14 cellular contexts compared by ENCODE assay signal in the genomic region with DNA sequence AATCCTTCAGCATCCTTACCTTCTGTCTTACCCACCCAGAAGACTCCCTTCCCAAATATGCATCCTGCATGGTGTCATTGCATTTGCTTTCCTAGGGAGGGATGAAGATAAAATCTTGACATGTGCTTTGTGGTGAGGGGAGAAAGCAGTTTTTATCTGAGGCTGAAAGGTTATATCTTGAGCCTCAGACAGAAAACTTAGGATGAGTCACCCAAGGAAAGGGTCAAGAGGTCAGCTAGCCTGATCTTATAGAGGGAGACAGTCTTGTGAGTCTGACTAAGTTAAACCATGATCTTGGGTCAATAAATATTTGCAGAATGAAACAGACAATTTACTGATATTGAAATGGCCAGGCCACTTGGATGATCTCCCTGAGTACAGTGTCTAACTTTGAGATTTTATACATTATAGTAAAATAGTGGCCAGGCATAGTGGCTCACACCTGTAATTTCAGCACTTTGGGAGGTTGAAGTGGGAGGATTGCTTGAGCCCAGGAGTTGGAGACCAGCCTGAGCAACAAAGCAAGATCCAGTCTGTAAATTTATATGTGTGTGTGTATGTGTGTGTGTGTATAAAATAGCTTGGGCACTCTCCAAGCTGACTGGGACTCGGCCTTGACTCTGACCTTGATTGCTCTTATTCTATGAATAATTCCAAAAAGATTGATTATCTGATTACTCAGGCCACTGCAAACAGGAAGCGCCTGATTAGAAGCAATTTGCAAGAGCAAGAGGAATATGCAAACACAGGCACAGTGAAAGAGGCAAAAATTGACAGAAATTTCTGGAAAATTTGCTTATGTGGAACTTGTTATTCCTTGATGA. TPM values are rescaled to one million over a fixed set of nuclear protein-coding genes. Genes with fewer than 3 reads are reported as not detected.
A peak's percentile ranks its signal among the peaks of the same experiment; 100 is the strongest.
DNase-seq lines count a peak whose midpoint lies in the region; ATAC-seq and FAIRE-seq lines count a peak whose summit lies in the region.
"Had no signal": no experiment of that assay in that cellular context is flagged by ENCODE, and none has a peak within 500 bp of the region (broad histone marks: within the 10 kb centered on the region; RNA-seq: fewer than 3 reads in every experiment).

No MANE protein-coding gene starts in this region.

- no peaks in the 10 kb centered on the region for H3K27me3 Mint-ChIP-seq in activated naive CD8-positive, alpha-beta T cell treated with anti-CD3 and anti-CD28 coated beads, Interleukin-2, amount 50 U/mL, for 24 hours
- no peaks in the 10 kb centered on the region for H3K27me3 Mint-ChIP-seq in activated naive CD8-positive, alpha-beta T cell treated with anti-CD3 and anti-CD28 coated beads for 36 hours
- H3K27me3 Mint-ChIP-seq in T-cell, result peaks cover 0 to 25% of the 10 kb centered on the region in 2 donors

- H3K4me1 Mint-ChIP-seq in activated naive CD8-positive, alpha-beta T cell treated with anti-CD3 and anti-CD28 coated beads, Interleukin-2, amount 50 U/mL, for 24 hours, result peaks cover 43% of the 10 kb centered on the region
- H3K4me1 Mint-ChIP-seq in activated naive CD8-positive, alpha-beta T cell treated with anti-CD3 and anti-CD28 coated beads for 36 hours, result peaks cover 29% of the 10 kb centered on the region
- peaks cover 47 to 74% (median 50%) of the 10 kb centered on the region in 3 donors for H3K4me1 Mint-ChIP-seq in T-cell

- DNase-seq in activated naive CD8-positive, alpha-beta T cell treated with anti-CD3 and anti-CD28 coated beads, Interleukin-2, amount 50 U/mL, for 24 hours, result no peak
- no peak for DNase-seq in activated naive CD8-positive, alpha-beta T cell treated with anti-CD3 and anti-CD28 coated beads for 36 hours
- DNase-seq in T-cell (no peak), foreskin melanocyte (peak; percentile 33), activated gamma-delta T cell (lab: John Stamatoyannopoulos, UW) (no peak), frontal cortex (ENCODE audit: low spot score in 2 of 2) (no peak), RPMI8226 (no peak)
- DNase-seq: effector memory CD4-positive, alpha-beta T cell; NCI-H1694 treated with DMSO at 0.1 percent for 48 hours; stimulated activated CD4-positive, alpha-beta T cell treated with anti-CD3 and anti-CD28 coated beads, Interleukin-4, amount 100 ng/mL, for 24 hours; substantia nigra had no signal

- peak; percentile 68 for ATAC-seq in activated naive CD8-positive, alpha-beta T cell treated with anti-CD3 and anti-CD28 coated beads, Interleukin-2, amount 50 U/mL, for 24 hours
- ATAC-seq in T-cell (replicated peaks in 1 of 4) (no peak), GM21528 (IDR thresholded peaks at IDR 0.05; ENCODE audit: low FRiP score, unreplicated experiment) (no peak)

- POLR2A ChIA-PET in T-cell (lab: Charles Lee), result interaction anchor here in 1 of 2 donors (0.6 kb wide), 1 partner anchor 23 kb away, joined by 3 read pairs; no protein-coding TSS in a partner anchor

- CTCF ChIA-PET in T-cell (lab: Charles Lee), result interaction anchor here in 1 of 2 donors (1.0 kb wide), 1 partner anchor 9 kb away, joined by 3 read pairs; no protein-coding TSS in a partner anchor

- peaks cover 22% of the 10 kb centered on the region for H3K9me3 Mint-ChIP-seq in activated naive CD8-positive, alpha-beta T cell treated with anti-CD3 and anti-CD28 coated beads, Interleukin-2, amount 50 U/mL, for 24 hours
- H3K9me3 Mint-ChIP-seq in activated naive CD8-positive, alpha-beta T cell treated with anti-CD3 and anti-CD28 coated beads for 36 hours, result peaks cover 17% of the 10 kb centered on the region
- peaks cover 8 to 18% (median 13%) of the 10 kb centered on the region in 3 donors for H3K9me3 Mint-ChIP-seq in T-cell

- peaks cover 9% of the 10 kb centered on the region for H3K36me3 Mint-ChIP-seq in activated naive CD8-positive, alpha-beta T cell treated with anti-CD3 and anti-CD28 coated beads, Interleukin-2, amount 50 U/mL, for 24 hours (ENCODE audit: low read depth)
- peaks cover 27% of the 10 kb centered on the region for H3K36me3 Mint-ChIP-seq in activated naive CD8-positive, alpha-beta T cell treated with anti-CD3 and anti-CD28 coated beads for 36 hours
- H3K36me3 Mint-ChIP-seq in T-cell, result peaks cover 10% of the 10 kb centered on the region

- FAIRE-seq in frontal cortex (lab: Jason Lieb, UNC), result no peak
- FAIRE-seq: keratinocyte had no signal

- no peak overlapping the region for H3K27ac Mint-ChIP-seq in activated naive CD8-positive, alpha-beta T cell treated with anti-CD3 and anti-CD28 coated beads, Interleukin-2, amount 50 U/mL, for 24 hours
- H3K27ac Mint-ChIP-seq in activated naive CD8-positive, alpha-beta T cell treated with anti-CD3 and anti-CD28 coated beads for 36 hours, result no peak overlapping the region
- H3K27ac Mint-ChIP-seq in T-cell, result peak overlapping the region; percentile 43 to 49
- H3K27ac Mint-ChIP-seq: activated naive CD4-positive, alpha-beta T cell treated with anti-CD3 and anti-CD28 coated beads, Interleukin-2, amount 50 U/mL, for 72 hours had no signal

- H3K4me3 Mint-ChIP-seq in activated naive CD8-positive, alpha-beta T cell treated with anti-CD3 and anti-CD28 coated beads, Interleukin-2, amount 50 U/mL, for 24 hours, result no peak overlapping the region
- H3K4me3 Mint-ChIP-seq in activated naive CD8-positive, alpha-beta T cell treated with anti-CD3 and anti-CD28 coated beads for 36 hours, result no peak overlapping the region
- H3K4me3 Mint-ChIP-seq in T-cell, result no peak overlapping the region

RNA-seq across cellular contexts. Expression of a gene that starts 15.5 kb away (rescaled TPM):
- not detected for total RNA-seq in activated naive CD8-positive, alpha-beta T cell treated with anti-CD3 and anti-CD28 coated beads for 36 hours
- not detected for total RNA-seq in T-cell
- 0.41 TPM for total RNA-seq in frontal cortex

Comparison
In these comparisons a context has a peak if more than half of its experiments do, and no peak if none do; other contexts are left out.
1. H3K27ac Mint-ChIP-seq: peak in T-cell (2 of 2); none in activated naive CD8-positive, alpha-beta T cell treated with anti-CD3 and anti-CD28 coated beads, Interleukin-2, amount 50 U/mL, for 24 hours (single experiment) and activated naive CD8-positive, alpha-beta T cell treated with anti-CD3 and anti-CD28 coated beads for 36 hours (single experiment).